In genomic region chr17:1054656-1055055, GRCh38 we compare ENCODE assay signal across 24 cellular contexts.
"Had no signal": no experiment of that assay in that cellular context is flagged by ENCODE, and none has a peak within 500 bp of the region (broad histone marks: within the 10 kb centered on the region; RNA-seq: fewer than 3 reads in every experiment).

No MANE protein-coding gene starts in this region.

- ATAC-seq: HepG2, Panc1, PC-3 had no signal

- DNase-seq: IMR-90, Karpas-422, KG1, MG63, NCI-H1092, NCI-H1105 treated with DMSO at 0.1 percent for 48 hours, NCI-H1417 treated with DMSO at 0.1 percent for 48 hours, NCI-H187, NCI-H2029, NCI-H2081 treated with DMSO at 0.1 percent for 48 hours, NCI-H2171, NCI-H226, NCI-H446, NCI-H510A, NCI-H524 treated with DMSO at 0.1 percent for 48 hours, NCI-H69, NCI-H774, PC-3, SIG-M5 had no signal

- H3K4me3 ChIP-seq: MG63, SJSA1, SK-N-MC had no signal

- FAIRE-seq: HepG2 had no signal

- H3K27ac ChIP-seq: RWPE1, SJSA1, SK-N-MC had no signal

- H3K4me1 ChIP-seq: SJSA1 had no signal

- H3K9me3 ChIP-seq: MG63, SJSA1 had no signal
